ENCODE assay signal across 30 cellular contexts in the genomic region with DNA sequence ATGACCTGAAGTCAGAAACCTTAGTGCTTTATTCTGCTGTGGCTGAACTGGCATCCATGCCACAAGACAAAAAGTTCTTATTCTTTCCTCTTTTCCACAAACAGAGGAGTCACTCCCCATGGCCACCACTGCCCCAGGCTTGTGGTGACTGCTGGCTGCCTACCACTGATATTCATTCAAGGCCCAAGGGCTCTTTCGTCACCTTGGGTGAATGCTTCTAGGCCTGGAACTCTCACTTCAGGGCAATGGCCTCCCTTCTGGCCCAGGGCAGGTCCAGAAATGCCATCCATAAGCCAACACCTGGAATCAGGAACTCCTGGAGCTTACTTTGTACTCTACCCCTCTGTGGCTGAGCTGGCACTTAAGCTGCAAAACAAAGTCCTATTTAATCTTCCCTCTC.
"Had no signal": no experiment of that assay in that cellular context is flagged by ENCODE, and none has a peak within 500 bp of the region (broad histone marks: within the 10 kb centered on the region; RNA-seq: fewer than 3 reads in every experiment).

No MANE protein-coding gene starts in this region.

- H3K27me3 ChIP-seq: adrenal gland, ascending aorta, body of pancreas, brain microvascular endothelial cell, breast epithelium, cardiac muscle cell had no signal

- H3K9me3 ChIP-seq: body of pancreas had no signal

- H3K36me3 ChIP-seq: adrenal gland, brain microvascular endothelial cell, breast epithelium had no signal

- DNase-seq: activated effector memory CD4-positive, alpha-beta T cell treated with anti-CD3 and anti-CD28 coated beads, Interleukin-2, amount 50 U/mL, for 16 hours; activated effector memory CD4-positive, alpha-beta T cell treated with Interleukin-2 at 50 U/mL for 16 hours; activated gamma-delta T cell; activated gamma-delta T cell treated with Interleukin-2 at 50 U/mL for 16 hours; activated naive CD4-positive, alpha-beta T cell; activated naive CD4-positive, alpha-beta T cell treated with anti-CD3 and anti-CD28 coated beads for 36 hours; activated naive CD4-positive, alpha-beta T cell treated with anti-CD3 and anti-CD28 coated beads, Interleukin-2, amount 10 ng/mL, durations not matched to agents 7 days and 5 days; activated naive CD4-positive, alpha-beta T cell treated with anti-CD3 and anti-CD28 coated beads, Interleukin-2, amount 50 U/mL, for 16 hours; activated naive CD4-positive, alpha-beta T cell treated with Interleukin-2 at 50 U/mL for 16 hours; activated naive CD8-positive, alpha-beta T cell treated with anti-CD3 and anti-CD28 coated beads for 36 hours; activated naive CD8-positive, alpha-beta T cell treated with anti-CD3 and anti-CD28 coated beads, Interleukin-2, amount 10 ng/mL, durations not matched to agents 7 days and 5 days; activated naive CD8-positive, alpha-beta T cell treated with anti-CD3 and anti-CD28 coated beads, Interleukin-2, amount 50 U/mL, for 24 hours; activated T-cell treated with anti-CD3 and anti-CD28 coated beads, Interleukin-2, amount 50 U/mL, for 1 hour; activated T-cell treated with anti-CD3 and anti-CD28 coated beads, Interleukin-2, amount 50 U/mL, for 24 hours; activated T-cell treated with anti-CD3 and anti-CD28 coated beads, Interleukin-2, amount 50 U/mL, for 4 hours; activated T-cell treated with anti-CD3 and anti-CD28 coated beads, Interleukin-2, amount 50 U/mL, for 48 hours; activated T-cell treated with anti-CD3 and anti-CD28 coated beads, Interleukin-2, amount 50 U/mL, for 72 hours; adrenal gland; amniotic stem cell; amygdala; anterior cingulate cortex; aorta; body of pancreas; brain microvascular endothelial cell; caudate nucleus; central memory CD4-positive, alpha-beta T cell; cerebellar nuclear complex had no signal

- H3K27ac ChIP-seq: adrenal gland, ascending aorta, body of pancreas, brain microvascular endothelial cell, breast epithelium, cardiac muscle cell had no signal

- H3K4me3 ChIP-seq: adrenal gland, ascending aorta, body of pancreas, breast epithelium, cardiac muscle cell had no signal

- H3K4me1 ChIP-seq: adrenal gland, ascending aorta, body of pancreas, breast epithelium had no signal
